In genomic region chr11:534592-535518, GRCh38 we compare ENCODE assay signal across 8 cellular contexts. TPM values are rescaled to one million over a fixed set of nuclear protein-coding genes. Genes with fewer than 3 reads are reported as not detected.
DNase-seq lines count a peak whose midpoint lies in the region; ATAC-seq and TF ChIP-seq lines count a peak whose summit lies in the region.

No MANE protein-coding gene starts in this region.

- H3K27ac Mint-ChIP-seq in activated CD8-positive, alpha-beta memory T cell treated with anti-CD3 and anti-CD28 coated beads, Interleukin-2, amount 10 ng/mL, durations not matched to agents 7 days and 5 days: peak overlapping the region; percentile 68

- peaks cover 4% of the 10 kb centered on the region for H3K36me3 Mint-ChIP-seq in activated CD8-positive, alpha-beta memory T cell treated with anti-CD3 and anti-CD28 coated beads, Interleukin-2, amount 10 ng/mL, durations not matched to agents 7 days and 5 days

- peak overlapping the region; percentile 67 for H3K4me3 Mint-ChIP-seq in activated CD8-positive, alpha-beta memory T cell treated with anti-CD3 and anti-CD28 coated beads, Interleukin-2, amount 10 ng/mL, durations not matched to agents 7 days and 5 days

- peaks cover 22% of the 10 kb centered on the region for H3K4me1 Mint-ChIP-seq in activated CD8-positive, alpha-beta memory T cell treated with anti-CD3 and anti-CD28 coated beads, Interleukin-2, amount 10 ng/mL, durations not matched to agents 7 days and 5 days

- DNase-seq in ACHN (peak; percentile 14), fibroblast of pulmonary artery (ENCODE audit: low read depth) (no peak), KG1 (lab: John Stamatoyannopoulos, UW) (no peak)
- no peak for DNase-seq in activated CD8-positive, alpha-beta memory T cell treated with anti-CD3 and anti-CD28 coated beads, Interleukin-2, amount 10 ng/mL, durations not matched to agents 7 days and 5 days
- DNase-seq in effector CD4-positive, alpha-beta T cell: no peak

- TF ChIP-seq CTCF in fibroblast of pulmonary artery (IDR thresholded peaks at IDR 0.05; ENCODE audit: low read length, missing control alignments): no peak
- TF ChIP-seq CTCF in neutrophil (IDR thresholded peaks at IDR 0.05): no peak

- H3K9me3 Mint-ChIP-seq in activated CD8-positive, alpha-beta memory T cell treated with anti-CD3 and anti-CD28 coated beads, Interleukin-2, amount 10 ng/mL, durations not matched to agents 7 days and 5 days (ENCODE audit: low read depth): no peaks in the 10 kb centered on the region

- H3K36me3 ChIP-seq in neutrophil: peaks cover 16% of the 10 kb centered on the region

- H3K27me3 Mint-ChIP-seq in activated CD8-positive, alpha-beta memory T cell treated with anti-CD3 and anti-CD28 coated beads, Interleukin-2, amount 10 ng/mL, durations not matched to agents 7 days and 5 days: no peaks in the 10 kb centered on the region

- no peaks in the 10 kb centered on the region for H3K9me3 ChIP-seq in neutrophil

- peaks cover 30 to 31% of the 10 kb centered on the region in 2 experiments for H3K4me1 ChIP-seq in neutrophil (ENCODE audit: control insufficient read depth in 1 of 2, insufficient read depth in 1 of 2, low read depth in 1 of 2, low read length in 1 of 2)

- peaks cover 52% of the 10 kb centered on the region for H3K27me3 ChIP-seq in neutrophil

- TF ChIP-seq EP300 in Ishikawa (IDR thresholded peaks at IDR 0.05; ENCODE audit: borderline replicate concordance): no peak

- no peak for TF ChIP-seq RAD21 in Ishikawa (IDR thresholded peaks at IDR 0.05; ENCODE audit: low read depth)

- no peak overlapping the region for H3K27ac ChIP-seq in neutrophil

- in situ Hi-C loops in ACHN (cut with HindIII; ENCODE audit: low pct_ligation_motif_present, low pct_unique_long_range_greater_than_20kb, low sequenced_read_pairs): no loop called here

- CTCF ChIA-PET in activated CD8-positive, alpha-beta memory T cell treated with anti-CD3 and anti-CD28 coated beads, Interleukin-2, amount 10 ng/mL, durations not matched to agents 7 days and 5 days (lab: Charles Lee): interaction anchor here (0.8 to 4.4 kb wide), 11 partner anchors 13 to 242 kb away, joined by 3 to 27 read pairs (median 5); no protein-coding TSS in a partner anchor

- peak overlapping the region; percentile 72 for H3K4me3 ChIP-seq in fibroblast of pulmonary artery (replicated peaks; ENCODE audit: low read depth, low read length)
- peak overlapping the region; percentile 60 to 71 for H3K4me3 ChIP-seq in neutrophil (ENCODE audit: low read depth in 1 of 2, low read length in 1 of 2)

- ATAC-seq in GM18867 (IDR thresholded peaks at IDR 0.05; ENCODE audit: unreplicated experiment): peak; percentile 1
- peak; percentile 3 for ATAC-seq in activated CD8-positive, alpha-beta memory T cell treated with anti-CD3 and anti-CD28 coated beads, Interleukin-2, amount 10 ng/mL, durations not matched to agents 7 days and 5 days

TF ChIP-seq in Ishikawa, 13 proteins besides CTCF, POLR2A, EP300 and RAD21:
- TF ChIP-seq, protein P1, sequence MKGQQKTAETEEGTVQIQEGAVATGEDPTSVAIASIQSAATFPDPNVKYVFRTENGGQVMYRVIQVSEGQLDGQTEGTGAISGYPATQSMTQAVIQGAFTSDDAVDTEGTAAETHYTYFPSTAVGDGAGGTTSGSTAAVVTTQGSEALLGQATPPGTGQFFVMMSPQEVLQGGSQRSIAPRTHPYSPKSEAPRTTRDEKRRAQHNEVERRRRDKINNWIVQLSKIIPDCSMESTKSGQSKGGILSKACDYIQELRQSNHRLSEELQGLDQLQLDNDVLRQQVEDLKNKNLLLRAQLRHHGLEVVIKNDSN (IDR thresholded peaks at IDR 0.05): no peak
- TF ChIP-seq MAX (IDR thresholded peaks at IDR 0.05): peak; percentile 28; the same call in 1 of the 2 replicates

RNA-seq across cellular contexts. Expression of gene HRAS, which starts 0.5 kb away (rescaled TPM):
- 10 to 100 TPM; 50.7 to 53.8 TPM for total RNA-seq in activated CD8-positive, alpha-beta memory T cell treated with anti-CD3 and anti-CD28 coated beads, Interleukin-2, amount 10 ng/mL, durations not matched to agents 7 days and 5 days

RNA-seq across cellular contexts. Expression of gene LRRC56, which starts 2.5 kb away (rescaled TPM):
- total RNA-seq in activated CD8-positive, alpha-beta memory T cell treated with anti-CD3 and anti-CD28 coated beads, Interleukin-2, amount 10 ng/mL, durations not matched to agents 7 days and 5 days: 1 to 10 TPM; 1.7 to 2.1 TPM

RNA-seq across cellular contexts. Expression of gene LMNTD2, which starts 25.7 kb away (rescaled TPM):
- 1 to 10 TPM in 1 of 2 experiments, under 1 TPM in 1; 0.23 to 1.3 TPM for total RNA-seq in activated CD8-positive, alpha-beta memory T cell treated with anti-CD3 and anti-CD28 coated beads, Interleukin-2, amount 10 ng/mL, durations not matched to agents 7 days and 5 days

RNA-seq across cellular contexts. Expression of gene RASSF7, which starts 25.9 kb away (rescaled TPM):
- 10 to 100 TPM; 20.8 to 32.1 TPM for total RNA-seq in activated CD8-positive, alpha-beta memory T cell treated with anti-CD3 and anti-CD28 coated beads, Interleukin-2, amount 10 ng/mL, durations not matched to agents 7 days and 5 days

RNA-seq across cellular contexts. Expression of gene RNH1, which starts 27.8 kb away (rescaled TPM):
- 100 to 1,000 TPM in 1 of 2 experiments, 10 to 100 TPM in 1; 98.4 to 113 TPM for total RNA-seq in activated CD8-positive, alpha-beta memory T cell treated with anti-CD3 and anti-CD28 coated beads, Interleukin-2, amount 10 ng/mL, durations not matched to agents 7 days and 5 days
